ENCODE assay signal across 1 cellular context in genomic region chr5:73378070-73378469, GRCh38.
TF ChIP-seq lines count a peak whose summit lies in the region.

No MANE protein-coding gene starts in this region.

TF ChIP-seq in HEK293, 187 proteins besides CTCF, POLR2A, EP300 and RAD21 (continued from another document):
- TF ChIP-seq, protein P1, sequence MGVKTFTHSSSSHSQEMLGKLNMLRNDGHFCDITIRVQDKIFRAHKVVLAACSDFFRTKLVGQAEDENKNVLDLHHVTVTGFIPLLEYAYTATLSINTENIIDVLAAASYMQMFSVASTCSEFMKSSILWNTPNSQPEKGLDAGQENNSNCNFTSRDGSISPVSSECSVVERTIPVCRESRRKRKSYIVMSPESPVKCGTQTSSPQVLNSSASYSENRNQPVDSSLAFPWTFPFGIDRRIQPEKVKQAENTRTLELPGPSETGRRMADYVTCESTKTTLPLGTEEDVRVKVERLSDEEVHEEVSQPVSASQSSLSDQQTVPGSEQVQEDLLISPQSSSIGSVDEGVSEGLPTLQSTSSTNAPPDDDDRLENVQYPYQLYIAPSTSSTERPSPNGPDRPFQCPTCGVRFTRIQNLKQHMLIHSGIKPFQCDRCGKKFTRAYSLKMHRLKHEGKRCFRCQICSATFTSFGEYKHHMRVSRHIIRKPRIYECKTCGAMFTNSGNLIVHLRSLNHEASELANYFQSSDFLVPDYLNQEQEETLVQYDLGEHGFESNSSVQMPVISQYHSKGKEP (tag by site-specific recombination; IDR thresholded peaks at IDR 0.05), result peak; percentile 29; the same call in 1 of the 2 replicates
- TF ChIP-seq, protein P2, sequence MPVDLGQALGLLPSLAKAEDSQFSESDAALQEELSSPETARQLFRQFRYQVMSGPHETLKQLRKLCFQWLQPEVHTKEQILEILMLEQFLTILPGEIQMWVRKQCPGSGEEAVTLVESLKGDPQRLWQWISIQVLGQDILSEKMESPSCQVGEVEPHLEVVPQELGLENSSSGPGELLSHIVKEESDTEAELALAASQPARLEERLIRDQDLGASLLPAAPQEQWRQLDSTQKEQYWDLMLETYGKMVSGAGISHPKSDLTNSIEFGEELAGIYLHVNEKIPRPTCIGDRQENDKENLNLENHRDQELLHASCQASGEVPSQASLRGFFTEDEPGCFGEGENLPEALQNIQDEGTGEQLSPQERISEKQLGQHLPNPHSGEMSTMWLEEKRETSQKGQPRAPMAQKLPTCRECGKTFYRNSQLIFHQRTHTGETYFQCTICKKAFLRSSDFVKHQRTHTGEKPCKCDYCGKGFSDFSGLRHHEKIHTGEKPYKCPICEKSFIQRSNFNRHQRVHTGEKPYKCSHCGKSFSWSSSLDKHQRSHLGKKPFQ (tag by site-specific recombination; IDR thresholded peaks at IDR 0.05), result peak; percentile 26; the same call in 1 of the 2 replicates
- TF ChIP-seq ZNF324 (tag by site-specific recombination; IDR thresholded peaks at IDR 0.05) (no peak; the same call in 1 of the 2 replicates), ZNF791 (tag by site-specific recombination; IDR thresholded peaks at IDR 0.05) (no peak), SP3 (tag by site-specific recombination; IDR thresholded peaks at IDR 0.05) (no peak), REST (tag by site-specific recombination; IDR thresholded peaks at IDR 0.05) (no peak), ZBTB8A (tag by site-specific recombination; IDR thresholded peaks at IDR 0.05) (0 out of 2 replicates have a peak, but pooled peaks have one; percentile 41), HOXA7 (CRISPR knock-in tag; IDR thresholded peaks at IDR 0.05; ENCODE audit: borderline replicate concordance) (no peak), ZNF394 (tag by site-specific recombination; IDR thresholded peaks at IDR 0.05; ENCODE audit: borderline replicate concordance) (no peak), ZNF280C (tag by site-specific recombination; IDR thresholded peaks at IDR 0.05) (no peak), ZNF701 (tag by site-specific recombination; IDR thresholded peaks at IDR 0.05) (no peak), PRDM10 (tag by site-specific recombination; IDR thresholded peaks at IDR 0.05) (peak; percentile 18; the same call in 1 of the 2 replicates), ZFP41 (tag by site-specific recombination; IDR thresholded peaks at IDR 0.05; ENCODE audit: borderline replicate concordance) (no peak), ZNF223 (tag by site-specific recombination; IDR thresholded peaks at IDR 0.05) (no peak), ZNF677 (tag by site-specific recombination; IDR thresholded peaks at IDR 0.05) (no peak)
- TF ChIP-seq, protein P3, sequence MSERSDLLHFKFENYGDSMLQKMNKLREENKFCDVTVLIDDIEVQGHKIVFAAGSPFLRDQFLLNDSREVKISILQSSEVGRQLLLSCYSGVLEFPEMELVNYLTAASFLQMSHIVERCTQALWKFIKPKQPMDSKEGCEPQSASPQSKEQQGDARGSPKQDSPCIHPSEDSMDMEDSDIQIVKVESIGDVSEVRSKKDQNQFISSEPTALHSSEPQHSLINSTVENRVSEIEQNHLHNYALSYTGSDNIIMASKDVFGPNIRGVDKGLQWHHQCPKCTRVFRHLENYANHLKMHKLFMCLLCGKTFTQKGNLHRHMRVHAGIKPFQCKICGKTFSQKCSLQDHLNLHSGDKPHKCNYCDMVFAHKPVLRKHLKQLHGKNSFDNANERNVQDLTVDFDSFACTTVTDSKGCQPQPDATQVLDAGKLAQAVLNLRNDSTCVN (tag by site-specific recombination; optimal IDR thresholded peaks at IDR 0.05), result no peak
- TF ChIP-seq, protein P4, sequence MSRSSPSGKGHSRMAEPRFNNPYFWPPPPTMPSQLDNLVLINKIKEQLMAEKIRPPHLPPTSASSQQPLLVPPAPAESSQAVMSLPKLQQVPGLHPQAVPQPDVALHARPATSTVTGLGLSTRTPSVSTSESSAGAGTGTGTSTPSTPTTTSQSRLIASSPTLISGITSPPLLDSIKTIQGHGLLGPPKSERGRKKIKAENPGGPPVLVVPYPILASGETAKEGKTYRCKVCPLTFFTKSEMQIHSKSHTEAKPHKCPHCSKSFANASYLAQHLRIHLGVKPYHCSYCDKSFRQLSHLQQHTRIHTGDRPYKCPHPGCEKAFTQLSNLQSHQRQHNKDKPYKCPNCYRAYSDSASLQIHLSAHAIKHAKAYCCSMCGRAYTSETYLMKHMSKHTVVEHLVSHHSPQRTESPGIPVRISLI (tag by site-specific recombination; IDR thresholded peaks at IDR 0.05), result no peak
